Comparison of ENCODE assay signal across 9 cellular contexts in genomic region chr4:186204103-186204559, GRCh38. TPM values are rescaled to one million over a fixed set of nuclear protein-coding genes. Genes with fewer than 3 reads are reported as not detected.
A peak's percentile ranks its signal among the peaks of the same experiment; 100 is the strongest.
DNase-seq lines count a peak whose midpoint lies in the region; ATAC-seq, FAIRE-seq and TF ChIP-seq lines count a peak whose summit lies in the region.
"Had no signal": no experiment of that assay in that cellular context is flagged by ENCODE, and none has a peak within 500 bp of the region (broad histone marks: within the 10 kb centered on the region; RNA-seq: fewer than 3 reads in every experiment).

No MANE protein-coding gene starts in this region.

- intact Hi-C loops in kidney (cut with DNase I): no loop called here

- peaks cover 18 to 19% of the 10 kb centered on the region in 2 donors for H3K36me3 ChIP-seq in kidney (ENCODE audit: control insufficient read depth in 1 of 2, insufficient read depth in 2 of 2, low read length in 2 of 2)

- FAIRE-seq in kidney (lab: Jason Lieb, UNC) (no peak), RCC 7860 (lab: Jason Lieb, UNC) (no peak)

- no peak for TF ChIP-seq CTCF in kidney (IDR thresholded peaks at IDR 0.05; ENCODE audit: borderline replicate concordance, extremely low read depth, insufficient read depth)

- H3K4me1 Mint-ChIP-seq in stimulated activated naive CD8-positive, alpha-beta T cell treated with anti-CD3 and anti-CD28 coated beads, Interleukin-15, amount 100 ng/mL, for 72 hours: no peaks in the 10 kb centered on the region

- no peaks in the 10 kb centered on the region for H3K27me3 Mint-ChIP-seq in stimulated activated naive CD8-positive, alpha-beta T cell treated with anti-CD3 and anti-CD28 coated beads, Interleukin-15, amount 100 ng/mL, for 72 hours

- DNase-seq in stimulated activated naive CD8-positive, alpha-beta T cell treated with anti-CD3 and anti-CD28 coated beads, Interleukin-15, amount 100 ng/mL, for 72 hours: peak in 1 of 2 donors; percentile 83
- no peak for DNase-seq in stimulated activated naive CD8-positive, alpha-beta T cell treated with anti-CD3 and anti-CD28 coated beads, Interleukin-15, Interleukin-2, amounts not matched to agents 100 U/mL and 50 U/mL, for 24 hours
- DNase-seq in T-helper 1 cell (peak in 4 of 5 donors; percentile 8 to 66 (median 54)), glomerular visceral epithelial cell (ENCODE audit: extremely low spot score) (peak; percentile 65), kidney (no peak), RCC 7860 (ENCODE audit: low spot score) (no peak)

- peak overlapping the region in 1 of 2 donors; percentile 79 for H3K27ac Mint-ChIP-seq in stimulated activated naive CD8-positive, alpha-beta T cell treated with anti-CD3 and anti-CD28 coated beads, Interleukin-15, amount 100 ng/mL, for 72 hours

- ATAC-seq in stimulated activated naive CD8-positive, alpha-beta T cell treated with anti-CD3 and anti-CD28 coated beads, Interleukin-15, amount 100 ng/mL, for 72 hours: peak; percentile 83
- ATAC-seq in stimulated activated naive CD8-positive, alpha-beta T cell treated with anti-CD3 and anti-CD28 coated beads, Interleukin-15, Interleukin-2, amounts not matched to agents 100 U/mL and 50 U/mL, for 24 hours: no peak
- no peak for ATAC-seq in GM19467 (IDR thresholded peaks at IDR 0.05; ENCODE audit: unreplicated experiment)

- H3K9me3 ChIP-seq in kidney (ENCODE audit: control insufficient read depth in 1 of 2, low read length in 2 of 2): no peaks in the 10 kb centered on the region

- peaks cover 5 to 8% of the 10 kb centered on the region in 2 donors for H3K9me3 Mint-ChIP-seq in stimulated activated naive CD8-positive, alpha-beta T cell treated with anti-CD3 and anti-CD28 coated beads, Interleukin-15, amount 100 ng/mL, for 72 hours

- no peak overlapping the region for H3K9ac ChIP-seq in kidney (ENCODE audit: low read length in 2 of 2)
- H3K9ac ChIP-seq: parathyroid adenoma had no signal

- H3K4me3 ChIP-seq in kidney (ENCODE audit: low read length in 2 of 2): peak overlapping the region in 1 of 2 donors; percentile 56

- H3K4me1 ChIP-seq in kidney (ENCODE audit: control insufficient read depth in 1 of 2, insufficient read depth in 1 of 2, low read depth in 1 of 2, low read length in 2 of 2): no peaks in the 10 kb centered on the region

- H3K27ac ChIP-seq in temporal lobe (ENCODE audit: low read depth, low read length) (peak overlapping the region; percentile 10), kidney (ENCODE audit: low read depth in 2 of 2, low read length in 2 of 2) (peak overlapping the region in 1 of 2 donors; percentile 79)
- H3K27ac ChIP-seq: parathyroid adenoma had no signal

- peak overlapping the region in 1 of 2 donors; percentile 66 for H3K4me3 Mint-ChIP-seq in stimulated activated naive CD8-positive, alpha-beta T cell treated with anti-CD3 and anti-CD28 coated beads, Interleukin-15, amount 100 ng/mL, for 72 hours

RNA-seq across cellular contexts. Expression of gene CYP4V2, which starts 12.8 kb away (rescaled TPM):
- total RNA-seq in temporal lobe (9.3 TPM), kidney (69.8 TPM)
- 29.5 TPM for polyA plus RNA-seq in kidney (ENCODE audit: insufficient read depth, low read depth, low replicate concordance)

RNA-seq across cellular contexts. Expression of gene KLKB1, which starts 23.2 kb away (rescaled TPM):
- 0.74 TPM for total RNA-seq in temporal lobe
- 2.1 TPM for total RNA-seq in kidney
- polyA plus RNA-seq in kidney (ENCODE audit: insufficient read depth, low read depth, low replicate concordance): 5.7 TPM

Comparison
In these comparisons a context has a peak if more than half of its experiments do, and no peak if none do; other contexts are left out.
1. DNase-seq: peak in T-helper 1 cell (4 of 5) and glomerular visceral epithelial cell (single experiment); none in stimulated activated naive CD8-positive, alpha-beta T cell treated with anti-CD3 and anti-CD28 coated beads, Interleukin-15, Interleukin-2, amounts not matched to agents 100 U/mL and 50 U/mL, for 24 hours (single experiment), kidney (single experiment) and RCC 7860 (single experiment).